In genomic region chr7:139108256-139109187, GRCh38 we compare ENCODE assay signal across 8 cellular contexts. TPM values are rescaled to one million over a fixed set of nuclear protein-coding genes. Genes with fewer than 3 reads are reported as not detected.
DNase-seq lines count a peak whose midpoint lies in the region; ATAC-seq lines count a peak whose summit lies in the region.

No MANE protein-coding gene starts in this region.

- no peaks in the 10 kb centered on the region for H3K36me3 ChIP-seq in H7 (replicated peaks; ENCODE audit: control insufficient read depth, insufficient read depth, low read length)
- peaks cover 7% of the 10 kb centered on the region for H3K36me3 ChIP-seq in MG63
- H3K36me3 ChIP-seq in rectal smooth muscle tissue (ENCODE audit: control insufficient read depth, insufficient read depth, low read length) = no peaks in the 10 kb centered on the region

- H3K9me3 ChIP-seq in MG63 = no peaks in the 10 kb centered on the region

- peak overlapping the region; percentile 99 for H3K4me3 Mint-ChIP-seq in activated T-helper 17 cell treated with anti-CD3 and anti-CD28 coated beads, Interleukin-2, amount 50 U/mL, for 72 hours

- H3K4me1 ChIP-seq in rectal smooth muscle tissue (ENCODE audit: control insufficient read depth, insufficient read depth, low read length) = peaks cover 3% of the 10 kb centered on the region

- peak overlapping the region; percentile 81 for H3K9ac ChIP-seq in rectal smooth muscle tissue (ENCODE audit: low read length)

- H3K27me3 ChIP-seq in H7 (ENCODE audit: control insufficient read depth, insufficient read depth, low read length) (peaks cover 6% of the 10 kb centered on the region; the same call in 1 of the 2 replicates), MG63 (no peaks in the 10 kb centered on the region), rectal smooth muscle tissue (ENCODE audit: control insufficient read depth, insufficient read depth, low read length) (no peaks in the 10 kb centered on the region)

- DNase-seq in DMS 273 (lab: John Stamatoyannopoulos, UW; ENCODE audit: unreplicated experiment) (peak; percentile 70), DMS 273 treated with DMSO at 0.1 percent for 48 hours (lab: John Stamatoyannopoulos, UW) (no peak), H7 (peak; percentile 80), MG63 (no peak), left cardiac atrium (peak; percentile 45), T-helper 9 cell (no peak)

- peaks cover 27% of the 10 kb centered on the region for H3K4me1 Mint-ChIP-seq in activated T-helper 17 cell treated with anti-CD3 and anti-CD28 coated beads, Interleukin-2, amount 50 U/mL, for 72 hours

- peaks cover 75% of the 10 kb centered on the region for H3K36me3 Mint-ChIP-seq in activated T-helper 17 cell treated with anti-CD3 and anti-CD28 coated beads, Interleukin-2, amount 50 U/mL, for 72 hours (ENCODE audit: low read depth)

- peak overlapping the region; percentile 95 for H3K27ac ChIP-seq in rectal smooth muscle tissue (ENCODE audit: low read depth, low read length)

- no peaks in the 10 kb centered on the region for H3K27me3 Mint-ChIP-seq in activated T-helper 17 cell treated with anti-CD3 and anti-CD28 coated beads, Interleukin-2, amount 50 U/mL, for 72 hours

- H3K27ac Mint-ChIP-seq in activated T-helper 17 cell treated with anti-CD3 and anti-CD28 coated beads, Interleukin-2, amount 50 U/mL, for 72 hours = peak overlapping the region; percentile 94

- intact Hi-C loops in left cardiac atrium (cut with DNase I) = no loop called here

- H3K9me3 Mint-ChIP-seq in activated T-helper 17 cell treated with anti-CD3 and anti-CD28 coated beads, Interleukin-2, amount 50 U/mL, for 72 hours = peaks cover 5% of the 10 kb centered on the region

- no peak for ATAC-seq in activated T-helper 17 cell treated with anti-CD3 and anti-CD28 coated beads, Interleukin-2, amount 50 U/mL, for 72 hours (replicated peaks)
- peak; percentile 28 to 54 for ATAC-seq in left cardiac atrium

- H3K4me3 ChIP-seq in H7 (ENCODE audit: insufficient read depth, low read depth, low read length) (peak overlapping the region; percentile 93), MG63 (peak overlapping the region; percentile 82), rectal smooth muscle tissue (ENCODE audit: low read length) (peak overlapping the region; percentile 97)

RNA-seq across cellular contexts. Expression of gene ZC3HAV1, which starts 1.0 kb away (rescaled TPM):
- total RNA-seq in H7 (2014; rRNA removed; shearing (Covaris generic)) = 27.1 and 30.9 TPM in 2 replicates
- 23.0 and 23.4 TPM in 2 replicates for total RNA-seq in MG63 (2014; rRNA removed; shearing (Covaris generic); ENCODE audit: low replicate concordance)
- 100 to 1,000 TPM; 111 to 150 TPM for total RNA-seq in activated T-helper 17 cell treated with anti-CD3 and anti-CD28 coated beads, Interleukin-2, amount 50 U/mL, for 72 hours
- 10 to 100 TPM; 12.1 to 16.4 TPM for total RNA-seq in left cardiac atrium

Comparison
In these comparisons a context has a peak if more than half of its experiments do, and no peak if none do; other contexts are left out.
1. DNase-seq: peak in DMS 273 (single experiment), H7 (single experiment) and left cardiac atrium (single experiment); none in DMS 273 treated with DMSO at 0.1 percent for 48 hours (single experiment), MG63 (single experiment) and T-helper 9 cell (single experiment).
2. Peak in every context shown above with its lines, with median percentiles within 50 percentile points of each other: H3K4me3 ChIP-seq.